In the genomic region with DNA sequence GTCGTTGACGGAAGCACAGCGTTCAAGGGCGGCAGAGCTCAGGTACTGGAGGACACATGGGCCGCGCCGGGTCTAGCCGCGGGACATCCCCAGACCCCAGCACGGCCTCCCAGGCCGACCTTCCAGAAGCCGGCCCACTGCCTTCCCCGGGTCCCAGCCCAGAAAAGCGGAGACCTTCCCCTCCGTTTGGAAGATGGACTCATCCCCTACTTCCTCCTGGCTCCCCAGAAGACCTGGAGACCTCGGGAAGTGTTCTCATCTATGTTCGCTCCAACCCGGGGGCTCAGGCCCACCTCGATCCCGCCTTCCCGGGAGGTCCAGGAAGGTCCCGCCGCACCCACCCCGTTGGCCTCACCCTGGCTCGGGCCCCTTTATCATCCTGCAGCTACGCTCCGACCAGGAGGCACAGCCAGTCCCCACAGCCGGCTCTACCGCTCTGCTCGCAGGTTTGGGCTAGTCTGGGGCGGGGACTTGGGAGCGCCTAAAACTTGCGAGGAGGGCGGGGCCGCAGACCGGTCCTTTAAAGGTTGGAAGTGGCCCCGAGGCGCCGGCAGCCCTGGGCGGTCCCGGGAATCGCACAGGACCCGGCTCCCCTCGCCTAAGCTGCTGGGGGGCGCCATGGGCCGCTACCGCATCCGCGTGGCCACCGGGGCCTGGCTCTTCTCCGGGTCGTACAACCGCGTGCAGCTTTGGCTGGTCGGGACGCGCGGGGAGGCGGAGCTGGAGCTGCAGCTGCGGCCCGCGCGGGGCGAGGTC, we compare ENCODE assay signal across 11 cellular contexts. TPM values are rescaled to one million over a fixed set of nuclear protein-coding genes. Genes with fewer than 3 reads are reported as not detected.
DNase-seq lines count a peak whose midpoint lies in the region; ATAC-seq, FAIRE-seq and TF ChIP-seq lines count a peak whose summit lies in the region.
"Had no signal": no experiment of that assay in that cellular context is flagged by ENCODE, and none has a peak within 500 bp of the region (broad histone marks: within the 10 kb centered on the region; RNA-seq: fewer than 3 reads in every experiment).

A gene with protein sequence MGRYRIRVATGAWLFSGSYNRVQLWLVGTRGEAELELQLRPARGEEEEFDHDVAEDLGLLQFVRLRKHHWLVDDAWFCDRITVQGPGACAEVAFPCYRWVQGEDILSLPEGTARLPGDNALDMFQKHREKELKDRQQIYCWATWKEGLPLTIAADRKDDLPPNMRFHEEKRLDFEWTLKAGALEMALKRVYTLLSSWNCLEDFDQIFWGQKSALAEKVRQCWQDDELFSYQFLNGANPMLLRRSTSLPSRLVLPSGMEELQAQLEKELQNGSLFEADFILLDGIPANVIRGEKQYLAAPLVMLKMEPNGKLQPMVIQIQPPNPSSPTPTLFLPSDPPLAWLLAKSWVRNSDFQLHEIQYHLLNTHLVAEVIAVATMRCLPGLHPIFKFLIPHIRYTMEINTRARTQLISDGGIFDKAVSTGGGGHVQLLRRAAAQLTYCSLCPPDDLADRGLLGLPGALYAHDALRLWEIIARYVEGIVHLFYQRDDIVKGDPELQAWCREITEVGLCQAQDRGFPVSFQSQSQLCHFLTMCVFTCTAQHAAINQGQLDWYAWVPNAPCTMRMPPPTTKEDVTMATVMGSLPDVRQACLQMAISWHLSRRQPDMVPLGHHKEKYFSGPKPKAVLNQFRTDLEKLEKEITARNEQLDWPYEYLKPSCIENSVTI (plus strand): TSS at position 550 of the 756 bp plus-strand sequence. CDS start 69 bp downstream, at position 619.

- FAIRE-seq in H54 (lab: Jason Lieb, UNC) = no peak

- no peak within 1 kb of the TSS for H3K9ac ChIP-seq in mucosa of rectum (ENCODE audit: low read depth in 1 of 2, low read length in 2 of 2)

- DNase-seq in RWPE2 (ENCODE audit: low spot score) (no peak), cardiac muscle cell (ENCODE audit: low read depth in 1 of 2, low spot score in 1 of 2) (peak; percentile 32 to 38), type B pancreatic cell (ENCODE audit: extremely low spot score, unreplicated experiment) (no peak), H54 (ENCODE audit: insufficient read length, low spot score) (no peak)
- no peak for DNase-seq in T-helper 2 cell treated with Interferon-gamma antibody and Interleukin-4, amounts not matched to agents 5 μg/mL and 100 μg/mL, for 36 hours (ENCODE audit: low spot score)
- DNase-seq in stimulated activated CD4-positive, alpha-beta T cell treated with anti-CD3 and anti-CD28 coated beads, Interleukin-4, amount 100 ng/mL, for 4 hours = no peak
- DNase-seq: DND-41, NCI-H748 treated with DMSO at 0.1 percent for 48 hours had no signal

- TF ChIP-seq CTCF in RWPE2 (IDR thresholded peaks at IDR 0.05; ENCODE audit: poor library complexity, severe bottlenecking) = no peak
- no peak for TF ChIP-seq CTCF in cardiac muscle cell (IDR thresholded peaks at IDR 0.05; ENCODE audit: low read depth, low read length)
- TF ChIP-seq CTCF in type B pancreatic cell (conservative IDR thresholded peaks at IDR 0.05) = no peak

- H3K36me3 Mint-ChIP-seq in type B pancreatic cell = peaks cover 30% of the 10 kb centered on the region
- peaks cover 22% of the 10 kb centered on the region for H3K36me3 Mint-ChIP-seq in T-helper 2 cell treated with Interferon-gamma antibody and Interleukin-4, amounts not matched to agents 5 μg/mL and 100 μg/mL, for 36 hours (ENCODE audit: low read depth)

- no peak within 1 kb of the TSS for H3K27ac Mint-ChIP-seq in type B pancreatic cell
- H3K27ac Mint-ChIP-seq in T-helper 2 cell treated with Interferon-gamma antibody and Interleukin-4, amounts not matched to agents 5 μg/mL and 100 μg/mL, for 36 hours = no peak within 1 kb of the TSS
- H3K27ac Mint-ChIP-seq: dendritic cell treated with granulocyte-macrophage colony-stimulating factor and Interleukin-4, amounts not matched to agents 40 ng/mL and 50 ng/mL, for 4 days had no signal

- no peak for TF ChIP-seq POLR2A in H54 (IDR thresholded peaks at IDR 0.05; ENCODE audit: low read depth, low read length)

- H3K4me3 ChIP-seq in RWPE2 (ENCODE audit: severe bottlenecking) (peak within 1 kb of the TSS; percentile 40), cardiac muscle cell (peak within 1 kb of the TSS; percentile 0), mucosa of rectum (ENCODE audit: low read length in 2 of 2) (peak within 1 kb of the TSS; percentile 13 to 39)

- no peak within 1 kb of the TSS for H3K27ac ChIP-seq in RWPE2 (ENCODE audit: poor library complexity, severe bottlenecking)
- no peak within 1 kb of the TSS for H3K27ac ChIP-seq in cardiac muscle cell
- H3K27ac ChIP-seq in mucosa of rectum (ENCODE audit: low read depth in 2 of 2, low read length in 2 of 2) = no peak within 1 kb of the TSS

- H3K27me3 ChIP-seq in RWPE2 (ENCODE audit: insufficient read depth, poor library complexity, severe bottlenecking) (no peaks in the 10 kb centered on the region), cardiac muscle cell (peaks cover 8% of the 10 kb centered on the region), mucosa of rectum (ENCODE audit: control insufficient read depth in 2 of 2, insufficient read depth in 2 of 2, low read length in 2 of 2) (no peaks in the 10 kb centered on the region)

- H3K9me3 Mint-ChIP-seq in type B pancreatic cell = no peaks in the 10 kb centered on the region
- H3K9me3 Mint-ChIP-seq in T-helper 2 cell treated with Interferon-gamma antibody and Interleukin-4, amounts not matched to agents 5 μg/mL and 100 μg/mL, for 36 hours = no peaks in the 10 kb centered on the region
- H3K9me3 Mint-ChIP-seq: dendritic cell treated with granulocyte-macrophage colony-stimulating factor and Interleukin-4, amounts not matched to agents 40 ng/mL and 50 ng/mL, for 4 days had no signal

- peaks cover 4% of the 10 kb centered on the region; the same call in 1 of the 2 replicates for H3K36me3 ChIP-seq in RWPE2 (ENCODE audit: low read depth)
- H3K36me3 ChIP-seq in cardiac muscle cell = no peaks in the 10 kb centered on the region
- H3K36me3 ChIP-seq in mucosa of rectum (ENCODE audit: control insufficient read depth in 2 of 2, insufficient read depth in 2 of 2, low read length in 2 of 2) = peaks cover 13 to 18% of the 10 kb centered on the region in 2 donors

- peaks cover 4% of the 10 kb centered on the region for H3K27me3 Mint-ChIP-seq in type B pancreatic cell
- no peaks in the 10 kb centered on the region for H3K27me3 Mint-ChIP-seq in T-helper 2 cell treated with Interferon-gamma antibody and Interleukin-4, amounts not matched to agents 5 μg/mL and 100 μg/mL, for 36 hours (ENCODE audit: low read depth)

- H3K9me3 ChIP-seq in RWPE2 (ENCODE audit: severe bottlenecking) (no peaks in the 10 kb centered on the region), cardiac muscle cell (ENCODE audit: low read depth) (no peaks in the 10 kb centered on the region), mucosa of rectum (ENCODE audit: control insufficient read depth in 2 of 2, low read length in 2 of 2) (no peaks in the 10 kb centered on the region)

- H3K4me3 Mint-ChIP-seq in type B pancreatic cell = peak within 1 kb of the TSS; percentile 82
- no peak within 1 kb of the TSS for H3K4me3 Mint-ChIP-seq in T-helper 2 cell treated with Interferon-gamma antibody and Interleukin-4, amounts not matched to agents 5 μg/mL and 100 μg/mL, for 36 hours
- H3K4me3 Mint-ChIP-seq: dendritic cell treated with granulocyte-macrophage colony-stimulating factor and Interleukin-4, amounts not matched to agents 40 ng/mL and 50 ng/mL, for 4 days had no signal

- H3K4me1 ChIP-seq in RWPE2 (ENCODE audit: insufficient read depth, poor library complexity, severe bottlenecking) = peaks cover 4% of the 10 kb centered on the region
- H3K4me1 ChIP-seq in cardiac muscle cell (ENCODE audit: low read depth) = peaks cover 17% of the 10 kb centered on the region
- H3K4me1 ChIP-seq in mucosa of rectum (ENCODE audit: control insufficient read depth in 2 of 2, insufficient read depth in 2 of 2, low read length in 2 of 2) = peaks cover 0 to 2% of the 10 kb centered on the region in 2 donors

- H3K4me1 Mint-ChIP-seq in type B pancreatic cell (ENCODE audit: unreplicated experiment) = no peaks in the 10 kb centered on the region
- H3K4me1 Mint-ChIP-seq in T-helper 2 cell treated with Interferon-gamma antibody and Interleukin-4, amounts not matched to agents 5 μg/mL and 100 μg/mL, for 36 hours (ENCODE audit: low read depth) = peaks cover 1% of the 10 kb centered on the region

- ATAC-seq in RWPE2 (ENCODE audit: low read depth) (peak; percentile 89), HG02884 (IDR thresholded peaks at IDR 0.05; ENCODE audit: unreplicated experiment) (no peak)

RNA-seq across cellular contexts. Expression of the gene that starts here (rescaled TPM):
- total RNA-seq in cardiac muscle cell (0.85 and 1.7 TPM in 2 replicates), type B pancreatic cell (ENCODE audit: low replicate concordance) (0.34 and 2.1 TPM in 2 replicates)
- polyA plus RNA-seq in cardiac muscle cell = 2.5 and 5.0 TPM in 2 replicates

Comparison
In these comparisons a context has a peak if more than half of its experiments do, and no peak if none do; other contexts are left out.
1. DNase-seq: peak in cardiac muscle cell (2 of 2); none in RWPE2 (single experiment), type B pancreatic cell (single experiment), H54 (single experiment), T-helper 2 cell treated with Interferon-gamma antibody and Interleukin-4, amounts not matched to agents 5 μg/mL and 100 μg/mL, for 36 hours (single experiment) and stimulated activated CD4-positive, alpha-beta T cell treated with anti-CD3 and anti-CD28 coated beads, Interleukin-4, amount 100 ng/mL, for 4 hours (0 of 2).
2. Peak in every context shown above with its lines, with median percentiles within 50 percentile points of each other: H3K4me3 ChIP-seq.